In the genomic region with DNA sequence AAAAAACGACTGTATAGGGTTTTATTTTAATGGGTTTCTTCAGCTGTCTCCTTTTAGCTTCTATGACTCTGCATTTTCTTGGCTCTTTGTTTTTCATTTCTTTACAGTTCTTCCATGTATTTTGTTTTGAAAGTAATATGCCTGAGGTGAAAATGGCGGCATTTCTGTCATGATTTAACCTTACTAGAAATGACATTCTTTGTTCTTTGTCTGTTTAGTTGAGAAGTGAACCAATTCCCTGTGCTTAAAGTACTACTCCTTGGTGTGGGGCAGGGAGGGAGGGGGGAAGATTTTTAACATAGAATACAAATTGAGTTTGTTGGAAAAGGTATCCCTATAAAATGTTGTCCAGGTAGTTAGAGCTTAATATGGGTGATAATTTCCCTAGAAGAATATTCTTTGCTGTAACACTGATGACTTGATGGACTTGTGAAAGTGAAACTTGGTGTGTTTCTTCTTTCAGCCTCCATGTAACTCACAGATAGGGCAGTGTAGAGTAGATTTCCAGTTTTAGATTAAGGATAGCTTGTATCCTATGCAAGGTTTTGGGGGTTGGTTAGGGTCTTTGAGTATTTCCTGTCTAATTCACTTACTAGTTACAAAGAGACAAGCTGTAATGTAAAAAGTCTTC, we compare ENCODE assay signal across 15 cellular contexts.
DNase-seq lines count a peak whose midpoint lies in the region; ATAC-seq and TF ChIP-seq lines count a peak whose summit lies in the region.
"Had no signal": no experiment of that assay in that cellular context is flagged by ENCODE, and none has a peak within 500 bp of the region (broad histone marks: within the 10 kb centered on the region; RNA-seq: fewer than 3 reads in every experiment).

No MANE protein-coding gene starts in this region.

- H3F3A ChIP-seq in smooth muscle cell (ENCODE audit: low read depth): peaks cover 3% of the 10 kb centered on the region

- peaks cover 33% of the 10 kb centered on the region for H3K79me2 ChIP-seq in smooth muscle cell (ENCODE audit: low read depth)

- H2AFZ ChIP-seq in smooth muscle cell (ENCODE audit: low read depth): no peak overlapping the region

- no peak overlapping the region for H3K4me3 Mint-ChIP-seq in WTC11
- no peak overlapping the region for H3K4me3 Mint-ChIP-seq in activated T-helper 2 cell treated with anti-CD3 and anti-CD28 coated beads, Interferon-gamma antibody, Interleukin-2, Interleukin-4, amounts not matched to agents 10 μg/mL and 5 μg/mL and 100 μg/mL, durations not matched to agents 14 hours and 24 hours and 36 hours (ENCODE audit: low read depth)
- H3K4me3 Mint-ChIP-seq: stimulated activated memory B cell treated with anti-CD40 and anti-IgM and Interleukin-4, amounts not matched to agents 10 μg/mL and 1 μg/mL and 100 μg/mL, for 72 hours had no signal

- H3K9me3 Mint-ChIP-seq in WTC11: no peaks in the 10 kb centered on the region
- H3K9me3 Mint-ChIP-seq in activated T-helper 2 cell treated with anti-CD3 and anti-CD28 coated beads, Interferon-gamma antibody, Interleukin-2, Interleukin-4, amounts not matched to agents 10 μg/mL and 5 μg/mL and 100 μg/mL, durations not matched to agents 14 hours and 24 hours and 36 hours: no peaks in the 10 kb centered on the region
- H3K9me3 Mint-ChIP-seq: stimulated activated memory B cell treated with anti-CD40 and anti-IgM and Interleukin-4, amounts not matched to agents 10 μg/mL and 1 μg/mL and 100 μg/mL, for 72 hours had no signal

- H3K36me3 Mint-ChIP-seq in WTC11: no peaks in the 10 kb centered on the region
- H3K36me3 Mint-ChIP-seq in activated T-helper 2 cell treated with anti-CD3 and anti-CD28 coated beads, Interferon-gamma antibody, Interleukin-2, Interleukin-4, amounts not matched to agents 10 μg/mL and 5 μg/mL and 100 μg/mL, durations not matched to agents 14 hours and 24 hours and 36 hours (ENCODE audit: low read depth): peaks cover 7% of the 10 kb centered on the region

- H3K27me3 Mint-ChIP-seq in WTC11 (ENCODE audit: low read depth): no peaks in the 10 kb centered on the region
- no peaks in the 10 kb centered on the region for H3K27me3 Mint-ChIP-seq in activated T-helper 2 cell treated with anti-CD3 and anti-CD28 coated beads, Interferon-gamma antibody, Interleukin-2, Interleukin-4, amounts not matched to agents 10 μg/mL and 5 μg/mL and 100 μg/mL, durations not matched to agents 14 hours and 24 hours and 36 hours (ENCODE audit: low read depth)
- H3K27me3 Mint-ChIP-seq: stimulated activated memory B cell treated with anti-CD40 and anti-IgM and Interleukin-4, amounts not matched to agents 10 μg/mL and 1 μg/mL and 100 μg/mL, for 72 hours had no signal

- H4K20me1 ChIP-seq in smooth muscle cell (ENCODE audit: low read depth): peaks cover 85% of the 10 kb centered on the region

- no peak overlapping the region for H3K4me2 ChIP-seq in smooth muscle cell

- peak; percentile 63 for ATAC-seq in HG03139 (IDR thresholded peaks at IDR 0.05; ENCODE audit: unreplicated experiment)
- no peak for ATAC-seq in WTC11
- no peak for ATAC-seq in GM21367 (IDR thresholded peaks at IDR 0.05; ENCODE audit: unreplicated experiment)
- ATAC-seq: PC-3; stimulated activated memory B cell treated with anti-CD40 and anti-IgM and Interleukin-4, amounts not matched to agents 10 μg/mL and 1 μg/mL and 100 μg/mL, for 72 hours had no signal

- peak overlapping the region; percentile 72; the same call in 1 of the 2 replicates for H3K27ac Mint-ChIP-seq in WTC11
- no peak overlapping the region for H3K27ac Mint-ChIP-seq in activated T-helper 2 cell treated with anti-CD3 and anti-CD28 coated beads, Interferon-gamma antibody, Interleukin-2, Interleukin-4, amounts not matched to agents 10 μg/mL and 5 μg/mL and 100 μg/mL, durations not matched to agents 14 hours and 24 hours and 36 hours
- H3K27ac Mint-ChIP-seq: stimulated activated memory B cell treated with anti-CD40 and anti-IgM and Interleukin-4, amounts not matched to agents 10 μg/mL and 1 μg/mL and 100 μg/mL, for 72 hours had no signal

- TF ChIP-seq CTCF in WTC11 (IDR thresholded peaks at IDR 0.05): no peak
- TF ChIP-seq CTCF in fibroblast of villous mesenchyme (IDR thresholded peaks at IDR 0.05; ENCODE audit: insufficient read depth, low read depth, low read length): no peak
- no peak for TF ChIP-seq CTCF in smooth muscle cell (IDR thresholded peaks at IDR 0.05; ENCODE audit: borderline replicate concordance, insufficient read depth, poor library complexity, severe bottlenecking)

- peaks cover 48% of the 10 kb centered on the region for H3K4me1 ChIP-seq in smooth muscle cell (ENCODE audit: low read depth)

- H3K4me3 ChIP-seq in fibroblast of villous mesenchyme (ENCODE audit: low read depth, low read length): peak overlapping the region; percentile 18
- no peak overlapping the region for H3K4me3 ChIP-seq in smooth muscle cell
- H3K4me3 ChIP-seq: esophagus muscularis mucosa had no signal

- intact Hi-C loops in activated T-helper 2 cell treated with anti-CD3 and anti-CD28 coated beads, Interferon-gamma antibody, Interleukin-2, Interleukin-4, amounts not matched to agents 10 μg/mL and 5 μg/mL and 100 μg/mL, durations not matched to agents 14 hours and 24 hours and 36 hours (cut with micrococcal nuclease): no loop called here

- peaks cover 60% of the 10 kb centered on the region for H3K4me1 Mint-ChIP-seq in WTC11
- peaks cover 20% of the 10 kb centered on the region for H3K4me1 Mint-ChIP-seq in activated T-helper 2 cell treated with anti-CD3 and anti-CD28 coated beads, Interferon-gamma antibody, Interleukin-2, Interleukin-4, amounts not matched to agents 10 μg/mL and 5 μg/mL and 100 μg/mL, durations not matched to agents 14 hours and 24 hours and 36 hours (ENCODE audit: low read depth)

- CTCF ChIA-PET in WTC11 (lab: Charles Lee): interaction anchor here (0.6 to 1.1 kb wide), 4 partner anchors 10 to 201 kb away, joined by 3 to 4 read pairs (median 4); no protein-coding TSS in a partner anchor

- DNase-seq in WTC11 (ENCODE audit: low spot score) (no peak), fibroblast of villous mesenchyme (ENCODE audit: low read depth) (peak; percentile 47), smooth muscle cell (lab: John Stamatoyannopoulos, UW; ENCODE audit: unreplicated experiment) (no peak)
- DNase-seq in central memory CD4-positive, alpha-beta T cell: no peak
- DNase-seq in stimulated activated CD4-positive, alpha-beta T cell treated with anti-CD3 and anti-CD28 coated beads, Interleukin-4, amount 100 ng/mL, for 1 hour: no peak
- DNase-seq in activated T-helper 2 cell treated with anti-CD3 and anti-CD28 coated beads, Interferon-gamma antibody, Interleukin-2, Interleukin-4, amounts not matched to agents 10 μg/mL and 5 μg/mL and 100 μg/mL, durations not matched to agents 14 hours and 24 hours and 36 hours (ENCODE audit: low spot score): no peak
- DNase-seq: activated CD8-positive, alpha-beta memory T cell treated with anti-CD3 and anti-CD28 coated beads, Interleukin-2, amount 50 U/mL, for 48 hours; Calu3; kidney glomerular epithelial cell; PC-3; T1000 had no signal

- H3K9me3 ChIP-seq in smooth muscle cell (replicated peaks; ENCODE audit: low read depth): no peaks in the 10 kb centered on the region
- H3K9me3 ChIP-seq: esophagus muscularis mucosa had no signal

- 39% methylated on average over 2 of the region's 2 CpGs for WGBS in smooth muscle cell (ENCODE audit: low lambda C conversion rate)

- H3K27me3 ChIP-seq in smooth muscle cell (ENCODE audit: low read depth): no peaks in the 10 kb centered on the region
- H3K27me3 ChIP-seq: esophagus muscularis mucosa had no signal

- no peaks in the 10 kb centered on the region for H3K36me3 ChIP-seq in smooth muscle cell (ENCODE audit: low read depth)

- POLR2A ChIA-PET in WTC11 (lab: Charles Lee): no interaction called here

- H3K9ac ChIP-seq in smooth muscle cell (ENCODE audit: low read depth): no peak overlapping the region

- H3K27ac ChIP-seq in smooth muscle cell (ENCODE audit: low read depth): peak overlapping the region; percentile 75
- H3K27ac ChIP-seq: esophagus muscularis mucosa had no signal

TF ChIP-seq in WTC11, 78 proteins besides CTCF, POLR2A, EP300 and RAD21 (continues in another document):
- TF ChIP-seq, protein P1, sequence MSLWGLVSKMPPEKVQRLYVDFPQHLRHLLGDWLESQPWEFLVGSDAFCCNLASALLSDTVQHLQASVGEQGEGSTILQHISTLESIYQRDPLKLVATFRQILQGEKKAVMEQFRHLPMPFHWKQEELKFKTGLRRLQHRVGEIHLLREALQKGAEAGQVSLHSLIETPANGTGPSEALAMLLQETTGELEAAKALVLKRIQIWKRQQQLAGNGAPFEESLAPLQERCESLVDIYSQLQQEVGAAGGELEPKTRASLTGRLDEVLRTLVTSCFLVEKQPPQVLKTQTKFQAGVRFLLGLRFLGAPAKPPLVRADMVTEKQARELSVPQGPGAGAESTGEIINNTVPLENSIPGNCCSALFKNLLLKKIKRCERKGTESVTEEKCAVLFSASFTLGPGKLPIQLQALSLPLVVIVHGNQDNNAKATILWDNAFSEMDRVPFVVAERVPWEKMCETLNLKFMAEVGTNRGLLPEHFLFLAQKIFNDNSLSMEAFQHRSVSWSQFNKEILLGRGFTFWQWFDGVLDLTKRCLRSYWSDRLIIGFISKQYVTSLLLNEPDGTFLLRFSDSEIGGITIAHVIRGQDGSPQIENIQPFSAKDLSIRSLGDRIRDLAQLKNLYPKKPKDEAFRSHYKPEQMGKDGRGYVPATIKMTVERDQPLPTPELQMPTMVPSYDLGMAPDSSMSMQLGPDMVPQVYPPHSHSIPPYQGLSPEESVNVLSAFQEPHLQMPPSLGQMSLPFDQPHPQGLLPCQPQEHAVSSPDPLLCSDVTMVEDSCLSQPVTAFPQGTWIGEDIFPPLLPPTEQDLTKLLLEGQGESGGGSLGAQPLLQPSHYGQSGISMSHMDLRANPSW (CRISPR knock-in tag; conservative IDR thresholded peaks at IDR 0.05; ENCODE audit: low read depth): no peak
- no peak for TF ChIP-seq SMAD4 (CRISPR knock-in tag; IDR thresholded peaks at IDR 0.05)
- no peak for TF ChIP-seq PRRX2 (CRISPR knock-in tag; IDR thresholded peaks at IDR 0.05)
- TF ChIP-seq GABPB1 (CRISPR knock-in tag; IDR thresholded peaks at IDR 0.05): no peak
- TF ChIP-seq NR2C2 (CRISPR knock-in tag; IDR thresholded peaks at IDR 0.05): no peak
